ENCODE assay signal across 23 cellular contexts in the genomic region with DNA sequence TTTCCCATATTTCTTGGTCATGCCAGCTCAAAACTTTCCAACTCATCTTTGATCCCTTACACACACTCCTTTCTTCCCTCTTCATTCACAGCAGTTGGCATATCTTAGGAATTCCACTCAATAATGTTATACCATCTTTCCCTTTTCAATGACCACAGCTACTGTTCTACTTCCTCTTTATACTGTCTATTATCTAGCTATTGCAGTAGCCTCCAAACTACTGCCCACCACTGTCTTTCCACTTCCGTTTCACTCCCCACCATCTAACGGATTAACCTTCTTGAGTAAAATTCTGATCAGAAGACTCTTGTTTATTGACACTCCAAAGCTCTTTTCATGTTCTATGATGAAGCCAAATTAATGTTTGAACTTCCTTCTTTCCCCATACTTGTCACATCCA. TPM values are rescaled to one million over a fixed set of nuclear protein-coding genes. Genes with fewer than 3 reads are reported as not detected.
"Had no signal": no experiment of that assay in that cellular context is flagged by ENCODE, and none has a peak within 500 bp of the region (broad histone marks: within the 10 kb centered on the region; RNA-seq: fewer than 3 reads in every experiment).

No MANE protein-coding gene starts in this region.

- H3K36me3 ChIP-seq: esophagus muscularis mucosa, gastrocnemius medialis, heart right ventricle, right lobe of liver, spleen, tibial artery, upper lobe of left lung, vagina had no signal

- H3K27me3 ChIP-seq: esophagus muscularis mucosa, gastrocnemius medialis, heart right ventricle, right lobe of liver, spleen, tibial artery, upper lobe of left lung, vagina had no signal

- H3K36me3 Mint-ChIP-seq: stimulated activated memory B cell treated with anti-CD40 and anti-IgM and Interleukin-4, amounts not matched to agents 10 μg/mL and 1 μg/mL and 100 μg/mL, for 72 hours had no signal

- DNase-seq: effector memory CD8-positive, alpha-beta T cell; gastrocnemius medialis; heart right ventricle; hypothalamus; kidney glomerular epithelial cell; mammary epithelial cell; naive thymus-derived CD4-positive, alpha-beta T cell; nephron progenitor cell; psoas muscle; retina; right lobe of liver; spleen; stimulated activated CD4-positive, alpha-beta T cell treated with anti-CD3 and anti-CD28 coated beads, Interleukin-15, amount 100 ng/mL, for 24 hours; stimulated activated CD4-positive, alpha-beta T cell treated with anti-CD3 and anti-CD28 coated beads, Interleukin-1b, Interleukin-23, amount 100 ng/mL, for 48 hours; stimulated activated CD4-positive, alpha-beta T cell treated with anti-CD3 and anti-CD28 coated beads, Interleukin-4, amount 100 ng/mL, for 24 hours; tibial artery; upper lobe of left lung had no signal

- H3K4me3 Mint-ChIP-seq: effector memory CD8-positive, alpha-beta T cell; naive thymus-derived CD4-positive, alpha-beta T cell; nephron progenitor cell; stimulated activated memory B cell treated with anti-CD40 and anti-IgM and Interleukin-4, amounts not matched to agents 10 μg/mL and 1 μg/mL and 100 μg/mL, for 72 hours; stimulated activated naive CD8-positive, alpha-beta T cell treated with anti-CD3 and anti-CD28 coated beads, Interleukin-15, Interleukin-2, amounts not matched to agents 100 ng/mL and 50 ng/mL, for 24 hours had no signal

- H3K9me3 ChIP-seq: esophagus muscularis mucosa, gastrocnemius medialis, psoas muscle, right lobe of liver, upper lobe of left lung, vagina had no signal

- H3K4me1 Mint-ChIP-seq: naive thymus-derived CD4-positive, alpha-beta T cell; nephron progenitor cell; stimulated activated memory B cell treated with anti-CD40 and anti-IgM and Interleukin-4, amounts not matched to agents 10 μg/mL and 1 μg/mL and 100 μg/mL, for 72 hours had no signal

- H3K27me3 Mint-ChIP-seq: effector memory CD8-positive, alpha-beta T cell; naive thymus-derived CD4-positive, alpha-beta T cell; stimulated activated memory B cell treated with anti-CD40 and anti-IgM and Interleukin-4, amounts not matched to agents 10 μg/mL and 1 μg/mL and 100 μg/mL, for 72 hours; stimulated activated naive CD8-positive, alpha-beta T cell treated with anti-CD3 and anti-CD28 coated beads, Interleukin-15, Interleukin-2, amounts not matched to agents 100 ng/mL and 50 ng/mL, for 24 hours had no signal

- H3K4me3 ChIP-seq: esophagus muscularis mucosa, gastrocnemius medialis, heart right ventricle, psoas muscle, right lobe of liver, spleen, tibial artery, upper lobe of left lung, vagina had no signal

- H3K27ac Mint-ChIP-seq: effector memory CD8-positive, alpha-beta T cell; naive thymus-derived CD4-positive, alpha-beta T cell; nephron progenitor cell; stimulated activated memory B cell treated with anti-CD40 and anti-IgM and Interleukin-4, amounts not matched to agents 10 μg/mL and 1 μg/mL and 100 μg/mL, for 72 hours; stimulated activated naive CD8-positive, alpha-beta T cell treated with anti-CD3 and anti-CD28 coated beads, Interleukin-15, Interleukin-2, amounts not matched to agents 100 ng/mL and 50 ng/mL, for 24 hours had no signal

- H3K27ac ChIP-seq: epithelial cell of prostate, esophagus muscularis mucosa, gastrocnemius medialis, heart right ventricle, psoas muscle, right lobe of liver, spleen, tibial artery, upper lobe of left lung, vagina had no signal

- H3K4me1 ChIP-seq: esophagus muscularis mucosa, gastrocnemius medialis, heart right ventricle, psoas muscle, right lobe of liver, spleen, tibial artery, upper lobe of left lung, vagina had no signal

RNA-seq across cellular contexts. Expression of a gene that starts 55.8 kb away (rescaled TPM):
- total RNA-seq: mononuclear cell had no signal
